8 cellular contexts compared by ENCODE assay signal in genomic region chr9:106921341-106921899, GRCh38. TPM values are rescaled to one million over a fixed set of nuclear protein-coding genes. Genes with fewer than 3 reads are reported as not detected.
DNase-seq lines count a peak whose midpoint lies in the region; ATAC-seq and TF ChIP-seq lines count a peak whose summit lies in the region.

No MANE protein-coding gene starts in this region.

- H3K9ac ChIP-seq in BLaER1 = no peak overlapping the region

- H3K27me3 ChIP-seq in BLaER1 (no peaks in the 10 kb centered on the region), osteoblast (ENCODE audit: insufficient read depth, low read length) (no peaks in the 10 kb centered on the region)

- peaks cover 21% of the 10 kb centered on the region for H3K9me3 Mint-ChIP-seq in T-helper 2 cell treated with Interferon-gamma antibody and Interleukin-4, amounts not matched to agents 5 μg/mL and 100 μg/mL, for 36 hours

- H3K4me1 ChIP-seq in BLaER1 (peaks cover 22% of the 10 kb centered on the region), osteoblast (ENCODE audit: insufficient read depth, low read length) (peaks cover 24% of the 10 kb centered on the region)

- H3K4me1 Mint-ChIP-seq in T-helper 2 cell treated with Interferon-gamma antibody and Interleukin-4, amounts not matched to agents 5 μg/mL and 100 μg/mL, for 36 hours (ENCODE audit: low read depth) = peaks cover 3% of the 10 kb centered on the region

- no peak overlapping the region for H3K4me3 ChIP-seq in BLaER1
- no peak overlapping the region for H3K4me3 ChIP-seq in osteoblast (ENCODE audit: insufficient read depth, low read length)

- no peak for ATAC-seq in GM18520 (IDR thresholded peaks at IDR 0.05; ENCODE audit: unreplicated experiment)

- no peaks in the 10 kb centered on the region for H3K79me2 ChIP-seq in osteoblast (ENCODE audit: insufficient read depth, low read length)

- peak overlapping the region; percentile 46 for H3K4me2 ChIP-seq in BLaER1
- no peak overlapping the region for H3K4me2 ChIP-seq in osteoblast (ENCODE audit: insufficient read depth, low read length)

- peaks cover 34% of the 10 kb centered on the region for H3K36me3 ChIP-seq in BLaER1
- H3K36me3 ChIP-seq in osteoblast (ENCODE audit: insufficient read depth, low read length) = peaks cover 19% of the 10 kb centered on the region

- H3K9me3 ChIP-seq in BLaER1 (peaks cover 32% of the 10 kb centered on the region), osteoblast (ENCODE audit: low read depth, low read length) (no peaks in the 10 kb centered on the region)

- DNase-seq in HuH-7.5 (ENCODE audit: low spot score) = peak; percentile 31
- no peak for DNase-seq in T-helper 2 cell treated with Interferon-gamma antibody and Interleukin-4, amounts not matched to agents 5 μg/mL and 100 μg/mL, for 36 hours (ENCODE audit: low spot score)
- DNase-seq in foreskin melanocyte = peak; percentile 79
- no peak for DNase-seq in osteoblast (ENCODE audit: insufficient read length, low spot score, missing footprints)
- no peak for DNase-seq in SIG-M5 (lab: John Stamatoyannopoulos, UW)
- no peak for DNase-seq in SW 1271 (lab: John Stamatoyannopoulos, UW)

- H3K27ac ChIP-seq in BLaER1 (peak overlapping the region; percentile 63; the same call in 1 of the 2 replicates), osteoblast (ENCODE audit: low read depth, low read length) (no peak overlapping the region)

- no peak for TF ChIP-seq CTCF in osteoblast (IDR thresholded peaks at IDR 0.05; ENCODE audit: extremely low read depth, low read depth, low read length)

- H3K4me3 Mint-ChIP-seq in T-helper 2 cell treated with Interferon-gamma antibody and Interleukin-4, amounts not matched to agents 5 μg/mL and 100 μg/mL, for 36 hours = no peak overlapping the region

- no peaks in the 10 kb centered on the region for H3K36me3 Mint-ChIP-seq in T-helper 2 cell treated with Interferon-gamma antibody and Interleukin-4, amounts not matched to agents 5 μg/mL and 100 μg/mL, for 36 hours (ENCODE audit: low read depth)

- no peaks in the 10 kb centered on the region for H3K27me3 Mint-ChIP-seq in T-helper 2 cell treated with Interferon-gamma antibody and Interleukin-4, amounts not matched to agents 5 μg/mL and 100 μg/mL, for 36 hours (ENCODE audit: low read depth)

- peak overlapping the region; percentile 56 for H2AFZ ChIP-seq in osteoblast (ENCODE audit: low read length)

- H3K27ac Mint-ChIP-seq in T-helper 2 cell treated with Interferon-gamma antibody and Interleukin-4, amounts not matched to agents 5 μg/mL and 100 μg/mL, for 36 hours = peak overlapping the region; percentile 2

- H4K20me1 ChIP-seq in BLaER1 = no peaks in the 10 kb centered on the region
- H4K20me1 ChIP-seq in osteoblast (ENCODE audit: insufficient read depth, low read length) = no peaks in the 10 kb centered on the region

RNA-seq across cellular contexts. Expression of gene ZNF462, which starts 58.5 kb away (rescaled TPM):
- total RNA-seq in osteoblast = 8.3 and 9.8 TPM in 2 replicates

Comparison
In these comparisons a context has a peak if more than half of its experiments do, and no peak if none do; other contexts are left out.
1. DNase-seq: peak in HuH-7.5 (single experiment) and foreskin melanocyte (single experiment); none in T-helper 2 cell treated with Interferon-gamma antibody and Interleukin-4, amounts not matched to agents 5 μg/mL and 100 μg/mL, for 36 hours (single experiment), osteoblast (single experiment), SIG-M5 (single experiment) and SW 1271 (0 of 2).